11 cellular contexts compared by ENCODE assay signal in the genomic region with DNA sequence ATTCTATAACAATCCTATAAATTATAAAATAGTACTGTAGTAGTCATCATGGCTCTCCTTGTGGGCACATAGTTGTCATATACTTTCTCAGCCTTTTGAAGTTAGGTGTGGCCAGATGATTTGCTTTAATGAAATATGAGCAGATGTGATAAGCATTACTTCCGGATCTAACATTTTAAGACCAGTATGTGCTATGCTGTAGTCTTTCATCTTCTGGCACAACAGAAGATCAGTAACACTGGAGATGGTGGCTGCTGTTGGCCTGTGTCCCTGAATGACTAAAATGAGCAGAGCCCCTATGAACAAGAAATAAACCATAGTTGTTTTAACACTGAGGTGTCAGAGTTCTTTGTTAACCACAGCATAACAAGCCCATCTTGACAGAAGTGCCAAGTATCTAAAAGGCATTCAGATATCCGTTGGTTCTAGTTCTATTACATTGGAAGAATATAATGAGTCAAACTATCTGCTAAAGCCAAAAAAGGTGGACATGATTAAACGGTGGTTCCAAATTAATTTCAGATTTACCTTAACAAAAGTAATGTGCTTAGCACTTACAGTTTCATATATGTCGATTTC. TPM values are rescaled to one million over a fixed set of nuclear protein-coding genes. Genes with fewer than 3 reads are reported as not detected.
DNase-seq lines count a peak whose midpoint lies in the region; ATAC-seq, FAIRE-seq and TF ChIP-seq lines count a peak whose summit lies in the region.
"Had no signal": no experiment of that assay in that cellular context is flagged by ENCODE, and none has a peak within 500 bp of the region (broad histone marks: within the 10 kb centered on the region; RNA-seq: fewer than 3 reads in every experiment).

No MANE protein-coding gene starts in this region.

- dilution Hi-C loops in keratinocyte (cut with MboI; ENCODE audit: extremely low pct_ligation_motif_present, low sequenced_read_pairs) = no loop called here

- H3K9me2 ChIP-seq in GM23338 (ENCODE audit: insufficient read depth) = no peaks in the 10 kb centered on the region

- no peaks in the 10 kb centered on the region for H3K9me3 Mint-ChIP-seq in CD4-positive, alpha-beta T cell
- H3K9me3 Mint-ChIP-seq in GM23338 = no peaks in the 10 kb centered on the region
- no peaks in the 10 kb centered on the region for H3K9me3 Mint-ChIP-seq in activated CD4-positive, alpha-beta memory T cell treated with anti-CD3 and anti-CD28 coated beads, Interleukin-2, amount 10 ng/mL, durations not matched to agents 7 days and 5 days

- H3K4me2 ChIP-seq in GM23338 (0 out of 2 replicates have a peak overlapping the region, but pooled peaks have one; percentile 87), keratinocyte (ENCODE audit: control insufficient read depth, extremely low read depth, insufficient read depth, low read depth, low read length) (peak overlapping the region; percentile 4)

- H3K4me3 ChIP-seq in GM23338 (0 out of 2 replicates have a peak overlapping the region, but pooled peaks have one; percentile 75), keratinocyte (ENCODE audit: control insufficient read depth in 2 of 3, extremely low read depth in 1 of 3, insufficient read depth in 2 of 3, low read depth in 1 of 3, low read length in 3 of 3) (no peak overlapping the region), brain microvascular endothelial cell (ENCODE audit: low read depth, low read length) (no peak overlapping the region), kidney (ENCODE audit: low read length in 2 of 2) (no peak overlapping the region)

- peak overlapping the region; percentile 16 for H3K4me3 Mint-ChIP-seq in CD4-positive, alpha-beta T cell
- no peak overlapping the region for H3K4me3 Mint-ChIP-seq in GM23338
- no peak overlapping the region for H3K4me3 Mint-ChIP-seq in activated CD4-positive, alpha-beta memory T cell treated with anti-CD3 and anti-CD28 coated beads, Interleukin-2, amount 10 ng/mL, durations not matched to agents 7 days and 5 days

- peak in 1 of 10 experiments; percentile 11 for DNase-seq in CD4-positive, alpha-beta T cell
- DNase-seq in GM23338 (ENCODE audit: low spot score) (no peak), keratinocyte (ENCODE audit: low read depth, low spot score) (no peak), T1000 (lab: John Stamatoyannopoulos, UW) (no peak), brain microvascular endothelial cell (no peak), kidney (no peak), C1 segment of cervical spinal cord (lab: John Stamatoyannopoulos, UW) (no peak)
- DNase-seq in activated CD4-positive, alpha-beta memory T cell treated with anti-CD3 and anti-CD28 coated beads, Interleukin-2, amount 10 ng/mL, durations not matched to agents 7 days and 5 days = no peak
- DNase-seq: NCI-H187, SIG-M5 had no signal

- no peaks in the 10 kb centered on the region for H3F3A ChIP-seq in GM23338 (replicated peaks; ENCODE audit: low read depth)

- H3K36me3 ChIP-seq in GM23338 (ENCODE audit: insufficient read depth) (no peaks in the 10 kb centered on the region; the same call in 1 of the 2 replicates), keratinocyte (ENCODE audit: control insufficient read depth in 2 of 2, extremely low read depth in 1 of 2, insufficient read depth in 2 of 2, low read length in 2 of 2) (no peaks in the 10 kb centered on the region), brain microvascular endothelial cell (replicated peaks) (no peaks in the 10 kb centered on the region), kidney (ENCODE audit: control insufficient read depth in 1 of 2, insufficient read depth in 2 of 2, low read length in 2 of 2) (peaks cover 0 to 2% of the 10 kb centered on the region in 2 donors)

- CTCF ChIA-PET in CD4-positive, alpha-beta T cell (lab: Charles Lee) = no interaction called here
- CTCF ChIA-PET in activated CD4-positive, alpha-beta memory T cell treated with anti-CD3 and anti-CD28 coated beads, Interleukin-2, amount 10 ng/mL, durations not matched to agents 7 days and 5 days (lab: Charles Lee) = interaction anchor here (2.2 kb wide), 1 partner anchor 38 kb away, joined by 9 read pairs; no protein-coding TSS in a partner anchor

- H3K79me2 ChIP-seq in GM23338 (replicated peaks; ENCODE audit: insufficient read depth) (peaks cover 100% of the 10 kb centered on the region), keratinocyte (ENCODE audit: control insufficient read depth, insufficient read depth, low read length) (peaks cover 99% of the 10 kb centered on the region)

- peaks cover 31% of the 10 kb centered on the region for H3K36me3 Mint-ChIP-seq in CD4-positive, alpha-beta T cell (ENCODE audit: low read depth)
- H3K36me3 Mint-ChIP-seq in GM23338 (ENCODE audit: low read depth) = peaks cover 37% of the 10 kb centered on the region
- H3K36me3 Mint-ChIP-seq in activated CD4-positive, alpha-beta memory T cell treated with anti-CD3 and anti-CD28 coated beads, Interleukin-2, amount 10 ng/mL, durations not matched to agents 7 days and 5 days (ENCODE audit: low read depth) = peaks cover 33% of the 10 kb centered on the region

- in situ Hi-C loops in brain microvascular endothelial cell (cut with HindIII; ENCODE audit: low pct_ligation_motif_present, low sequenced_read_pairs) = no loop called here

- H4K20me1 ChIP-seq in GM23338 (replicated peaks; ENCODE audit: insufficient read depth) (peaks cover 49% of the 10 kb centered on the region), keratinocyte (ENCODE audit: control insufficient read depth, extremely low read depth, insufficient read depth, low read length) (peaks cover 8% of the 10 kb centered on the region)

- H3K27me3 ChIP-seq in CD4-positive, alpha-beta T cell (ENCODE audit: control insufficient read depth, insufficient read depth, low read length) = no peaks in the 10 kb centered on the region
- H3K27me3 ChIP-seq in GM23338 (ENCODE audit: insufficient read depth) (no peaks in the 10 kb centered on the region), keratinocyte (ENCODE audit: control insufficient read depth, extremely low read depth, insufficient read depth, low read length) (no peaks in the 10 kb centered on the region), brain microvascular endothelial cell (replicated peaks) (no peaks in the 10 kb centered on the region)

- no peaks in the 10 kb centered on the region for H3K27me3 Mint-ChIP-seq in CD4-positive, alpha-beta T cell
- H3K27me3 Mint-ChIP-seq in GM23338 (ENCODE audit: insufficient read depth, low read depth, poor library complexity) = no peaks in the 10 kb centered on the region
- H3K27me3 Mint-ChIP-seq in activated CD4-positive, alpha-beta memory T cell treated with anti-CD3 and anti-CD28 coated beads, Interleukin-2, amount 10 ng/mL, durations not matched to agents 7 days and 5 days = no peaks in the 10 kb centered on the region

- TF ChIP-seq CTCF in CD4-positive, alpha-beta T cell (IDR thresholded peaks at IDR 0.05) = no peak
- TF ChIP-seq CTCF in GM23338 (conservative IDR thresholded peaks at IDR 0.05; ENCODE audit: low read depth in 2 of 2) (no peak), keratinocyte (optimal IDR thresholded peaks at IDR 0.05 in 1 of 3, IDR thresholded peaks at IDR 0.05 in 1 of 3, conservative IDR thresholded peaks at IDR 0.05 in 1 of 3; ENCODE audit: extremely low read depth in 1 of 3, insufficient read depth in 2 of 3, low read length in 3 of 3) (no peak), brain microvascular endothelial cell (IDR thresholded peaks at IDR 0.05; ENCODE audit: low read depth, low read length, missing control alignments) (no peak), kidney (IDR thresholded peaks at IDR 0.05; ENCODE audit: borderline replicate concordance, extremely low read depth, insufficient read depth) (no peak)

- H3K27ac Mint-ChIP-seq in CD4-positive, alpha-beta T cell = peak overlapping the region; percentile 73
- peak overlapping the region; percentile 75; the same call in 1 of the 2 replicates for H3K27ac Mint-ChIP-seq in GM23338
- peak overlapping the region; percentile 74 for H3K27ac Mint-ChIP-seq in activated CD4-positive, alpha-beta memory T cell treated with anti-CD3 and anti-CD28 coated beads, Interleukin-2, amount 10 ng/mL, durations not matched to agents 7 days and 5 days

- FAIRE-seq in keratinocyte (lab: Jason Lieb, UNC) (peak; percentile 17), kidney (lab: Jason Lieb, UNC) (no peak)
- FAIRE-seq: urothelium cell line had no signal

- H3K4me1 ChIP-seq in GM23338 (ENCODE audit: insufficient read depth) (peaks cover 80% of the 10 kb centered on the region), keratinocyte (ENCODE audit: control insufficient read depth, extremely low read depth, insufficient read depth, low read length) (peaks cover 34% of the 10 kb centered on the region), kidney (ENCODE audit: control insufficient read depth in 1 of 2, insufficient read depth in 1 of 2, low read depth in 1 of 2, low read length in 2 of 2) (peaks cover 19 to 20% of the 10 kb centered on the region in 2 donors)

- no peaks in the 10 kb centered on the region for H3K9me3 ChIP-seq in CD4-positive, alpha-beta T cell (ENCODE audit: control insufficient read depth, low read length)
- no peaks in the 10 kb centered on the region for H3K9me3 ChIP-seq in keratinocyte (ENCODE audit: control insufficient read depth, low read depth, low read length)
- no peaks in the 10 kb centered on the region for H3K9me3 ChIP-seq in kidney (ENCODE audit: control insufficient read depth in 1 of 2, low read length in 2 of 2)

- ATAC-seq in CD4-positive, alpha-beta T cell (ENCODE audit: poor library complexity) = peak; percentile 39
- ATAC-seq in GM23338 = no peak

- POLR2A ChIA-PET in CD4-positive, alpha-beta T cell (lab: Charles Lee) = no interaction called here
- POLR2A ChIA-PET in activated CD4-positive, alpha-beta memory T cell treated with anti-CD3 and anti-CD28 coated beads, Interleukin-2, amount 10 ng/mL, durations not matched to agents 7 days and 5 days (lab: Charles Lee) = interaction anchor here (0.8 to 8.5 kb wide), 3 partner anchors 13 to 37 kb away, joined by 4 to 70 read pairs (median 19); no protein-coding TSS in a partner anchor

- H2AFZ ChIP-seq in GM23338 (no peak overlapping the region), keratinocyte (ENCODE audit: control insufficient read depth, low read length) (no peak overlapping the region)

- intact Hi-C loops in CD4-positive, alpha-beta T cell (cut with DNase I, micrococcal nuclease) = loop anchor here (2.0 to 10.0 kb wide), 2 partner anchors 40 to 906 kb away; a partner anchor contains a TSS
- intact Hi-C loops in kidney (cut with DNase I) = no loop called here

- H3K9ac ChIP-seq in keratinocyte (ENCODE audit: control insufficient read depth, extremely low read depth, insufficient read depth, low read length) (no peak overlapping the region), kidney (ENCODE audit: low read length in 2 of 2) (no peak overlapping the region)

- peak overlapping the region; percentile 22 for H3K27ac ChIP-seq in CD4-positive, alpha-beta T cell (ENCODE audit: low read depth, low read length)
- H3K27ac ChIP-seq in GM23338 (ENCODE audit: low read depth) (no peak overlapping the region), keratinocyte (ENCODE audit: control insufficient read depth, insufficient read depth, low read length) (no peak overlapping the region), brain microvascular endothelial cell (no peak overlapping the region), kidney (ENCODE audit: low read depth in 2 of 2, low read length in 2 of 2) (no peak overlapping the region)

- no peaks in the 10 kb centered on the region for H3K9me1 ChIP-seq in keratinocyte (ENCODE audit: control insufficient read depth, extremely low read depth, insufficient read depth, low read length)

- peaks cover 89% of the 10 kb centered on the region for H3K4me1 Mint-ChIP-seq in CD4-positive, alpha-beta T cell (ENCODE audit: low read depth)
- peaks cover 69% of the 10 kb centered on the region for H3K4me1 Mint-ChIP-seq in GM23338
- H3K4me1 Mint-ChIP-seq in activated CD4-positive, alpha-beta memory T cell treated with anti-CD3 and anti-CD28 coated beads, Interleukin-2, amount 10 ng/mL, durations not matched to agents 7 days and 5 days = peaks cover 74% of the 10 kb centered on the region

RNA-seq across cellular contexts. Expression of a gene that starts 6.3 kb away (rescaled TPM):
- total RNA-seq in CD4-positive, alpha-beta T cell = 10 to 100 TPM; 70.8 to 76.1 TPM
- total RNA-seq in GM23338 (2014; rRNA removed; shearing (Covaris generic)) = 109 and 118 TPM in 2 replicates
- polyA plus RNA-seq in GM23338 (2016; fragmentation: Nextera tagmentation; extraction: Ambion mirVana) = 28.8 and 30.9 TPM in 2 replicates
- 10 to 100 TPM; 55.4 to 62.6 TPM for total RNA-seq in activated CD4-positive, alpha-beta memory T cell treated with anti-CD3 and anti-CD28 coated beads, Interleukin-2, amount 10 ng/mL, durations not matched to agents 7 days and 5 days
- 62.0 to 75.1 TPM (median 73.9 TPM) in 3 replicates for polyA plus RNA-seq in keratinocyte
- 35.8 TPM for polyA plus RNA-seq in keratinocyte (2011; ENCODE audit: low read depth)
- 64.8 and 116 TPM in 2 replicates for polyA plus RNA-seq in keratinocyte (2011; cell fraction: cytosol; rRNA removed)
- polyA plus RNA-seq in keratinocyte (2011; cell fraction: nucleus; rRNA removed) = 72.4 and 74.0 TPM in 2 replicates
- 33.8 and 46.5 TPM in 2 replicates for polyA plus RNA-seq in keratinocyte (2012; ENCODE audit: low replicate concordance)
- 40.9 to 105 TPM (median 75.3 TPM) in 3 replicates for polyA minus RNA-seq in keratinocyte
- 45.1 TPM for polyA minus RNA-seq in keratinocyte (2011; cell fraction: cytosol; rRNA and poly(A)+ RNA removed)
- 29.0 and 59.2 TPM in 2 replicates for polyA minus RNA-seq in keratinocyte (2011; cell fraction: nucleus; rRNA and poly(A)+ RNA removed)
- total RNA-seq in kidney = 36.6 TPM
- polyA plus RNA-seq in kidney (ENCODE audit: insufficient read depth, low read depth, low replicate concordance) = 9.5 TPM
